ENCODE assay signal across 6 cellular contexts in genomic region chr19:7068599-7068998, GRCh38. TPM values are rescaled to one million over a fixed set of nuclear protein-coding genes. Genes with fewer than 3 reads are reported as not detected.
DNase-seq lines count a peak whose midpoint lies in the region; ATAC-seq and TF ChIP-seq lines count a peak whose summit lies in the region.

No MANE protein-coding gene starts in this region.

- peaks cover 3% of the 10 kb centered on the region for H3K9me3 Mint-ChIP-seq in stimulated activated memory B cell treated with anti-CD40 and anti-IgM and Interleukin-4, amounts not matched to agents 10 μg/mL and 1 μg/mL and 100 μg/mL, for 72 hours

- H3K27ac ChIP-seq in SK-N-SH (ENCODE audit: low read depth in 2 of 2, low read length in 1 of 2) (no peak overlapping the region), duodenal mucosa (ENCODE audit: low read depth, low read length) (no peak overlapping the region)

- TF ChIP-seq CTCF in SK-N-SH (IDR thresholded peaks at IDR 0.05), result no peak

- H3K79me2 ChIP-seq in SK-N-SH (ENCODE audit: insufficient read depth), result peaks cover 18% of the 10 kb centered on the region

- H3K9me3 ChIP-seq in SK-N-SH (no peaks in the 10 kb centered on the region), duodenal mucosa (ENCODE audit: control insufficient read depth in 1 of 2, low read length in 2 of 2) (no peaks in the 10 kb centered on the region)

- CTCF ChIA-PET in SK-N-SH (lab: Yijun Ruan, JAX), result interaction anchor here (2.5 kb wide), 1 partner anchor 33 kb away, joined by 8 read pairs; no protein-coding TSS in a partner anchor

- no peak for TF ChIP-seq RAD21 in SK-N-SH (IDR thresholded peaks at IDR 0.05; ENCODE audit: low read length)

- no peaks in the 10 kb centered on the region for H3K9me2 ChIP-seq in SK-N-SH

- H3K4me1 ChIP-seq in SK-N-SH (ENCODE audit: control insufficient read depth in 1 of 2, insufficient read depth in 2 of 2, low read depth in 1 of 2, low read length in 1 of 2), result peaks cover 3 to 4% of the 10 kb centered on the region in 2 experiments; a peak in 2 of 4 replicates
- peaks cover 7 to 8% of the 10 kb centered on the region in 2 donors for H3K4me1 ChIP-seq in duodenal mucosa (ENCODE audit: control insufficient read depth in 1 of 2, insufficient read depth in 2 of 2, low read length in 2 of 2)

- peak overlapping the region in 1 of 2 experiments; percentile 16; a peak in 1 of 4 replicates for H3K4me3 ChIP-seq in SK-N-SH (ENCODE audit: low read depth in 2 of 2, low read length in 1 of 2)
- peak overlapping the region; percentile 40 to 50 for H3K4me3 ChIP-seq in duodenal mucosa (ENCODE audit: low read depth in 1 of 2, low read length in 2 of 2)

- ATAC-seq in SK-N-SH treated with all-trans-retinoic acid at 6 μM for 48 hours (no peak), GM19328 (IDR thresholded peaks at IDR 0.05; ENCODE audit: unreplicated experiment) (no peak)
- no peak for ATAC-seq in stimulated activated memory B cell treated with anti-CD40 and anti-IgM and Interleukin-4, amounts not matched to agents 10 μg/mL and 1 μg/mL and 100 μg/mL, for 72 hours

- peaks cover 14% of the 10 kb centered on the region for H3K4me1 Mint-ChIP-seq in stimulated activated memory B cell treated with anti-CD40 and anti-IgM and Interleukin-4, amounts not matched to agents 10 μg/mL and 1 μg/mL and 100 μg/mL, for 72 hours

- POLR2A ChIA-PET in SK-N-SH (lab: Yijun Ruan, JAX), result interaction anchor here (0.6 to 1.9 kb wide), 6 partner anchors 10 to 1066 kb away, joined by 3 to 15 read pairs (median 4); partner anchors contain the start of gene GPR108

- H3K36me3 ChIP-seq in SK-N-SH (replicated peaks in 1 of 2; ENCODE audit: control insufficient read depth in 1 of 2, insufficient read depth in 2 of 2, low read length in 1 of 2) (peaks cover 14 to 32% of the 10 kb centered on the region in 2 experiments), duodenal mucosa (ENCODE audit: control insufficient read depth in 1 of 2, insufficient read depth in 2 of 2, low read length in 2 of 2) (peaks cover 10 to 18% of the 10 kb centered on the region in 2 donors)

- no peaks in the 10 kb centered on the region for H4K20me1 ChIP-seq in SK-N-SH (ENCODE audit: insufficient read depth)

- WGBS in SK-N-SH (ENCODE audit: low lambda C conversion rate), result 62% methylated on average over 6 of the region's 6 CpGs

- H3K27me3 ChIP-seq in SK-N-SH (ENCODE audit: insufficient read depth) (peaks cover 4% of the 10 kb centered on the region; the same call in 1 of the 2 replicates), duodenal mucosa (ENCODE audit: control insufficient read depth in 1 of 2, insufficient read depth in 2 of 2, low read length in 2 of 2) (no peaks in the 10 kb centered on the region)

- peaks cover 12% of the 10 kb centered on the region for H3F3A ChIP-seq in SK-N-SH (replicated peaks; ENCODE audit: insufficient read depth)

- H3K9ac ChIP-seq in SK-N-SH (no peak overlapping the region), duodenal mucosa (ENCODE audit: low read depth in 1 of 2, low read length in 2 of 2) (no peak overlapping the region)

- no peak for DNase-seq in SK-N-SH
- DNase-seq in NCI-H1048 (lab: John Stamatoyannopoulos, UW), result no peak

- H3K27me3 Mint-ChIP-seq in stimulated activated memory B cell treated with anti-CD40 and anti-IgM and Interleukin-4, amounts not matched to agents 10 μg/mL and 1 μg/mL and 100 μg/mL, for 72 hours, result no peaks in the 10 kb centered on the region

- peak overlapping the region; percentile 96 for H3K4me3 Mint-ChIP-seq in stimulated activated memory B cell treated with anti-CD40 and anti-IgM and Interleukin-4, amounts not matched to agents 10 μg/mL and 1 μg/mL and 100 μg/mL, for 72 hours

- H3K4me2 ChIP-seq in SK-N-SH, result no peak overlapping the region

- H3K27ac Mint-ChIP-seq in stimulated activated memory B cell treated with anti-CD40 and anti-IgM and Interleukin-4, amounts not matched to agents 10 μg/mL and 1 μg/mL and 100 μg/mL, for 72 hours, result peak overlapping the region; percentile 97

- peaks cover 19% of the 10 kb centered on the region for H3K36me3 Mint-ChIP-seq in stimulated activated memory B cell treated with anti-CD40 and anti-IgM and Interleukin-4, amounts not matched to agents 10 μg/mL and 1 μg/mL and 100 μg/mL, for 72 hours

- TF ChIP-seq EP300 in SK-N-SH (IDR thresholded peaks at IDR 0.05; ENCODE audit: borderline replicate concordance in 1 of 2, low read depth in 1 of 2, low read length in 1 of 2), result no peak

- peak overlapping the region; percentile 67 for H2AFZ ChIP-seq in SK-N-SH (ENCODE audit: low read depth)

TF ChIP-seq in SK-N-SH, 30 proteins besides CTCF, POLR2A, EP300 and RAD21 (continues in another document):
- no peak for TF ChIP-seq POLR2AphosphoS5 (IDR thresholded peaks at IDR 0.05; ENCODE audit: low read depth, low read length)
- no peak for TF ChIP-seq ZBTB33 (IDR thresholded peaks at IDR 0.05; ENCODE audit: borderline replicate concordance, low read depth)
- TF ChIP-seq TCF12 (IDR thresholded peaks at IDR 0.05), result no peak
- TF ChIP-seq NFIC (IDR thresholded peaks at IDR 0.05; ENCODE audit: borderline replicate concordance), result no peak
- TF ChIP-seq TEAD4 (IDR thresholded peaks at IDR 0.05; ENCODE audit: borderline replicate concordance, insufficient read depth), result no peak
- no peak for TF ChIP-seq ELF1 (IDR thresholded peaks at IDR 0.05)

TF ChIP-seq in SK-N-SH treated with all-trans-retinoic acid at 6 μM for 48 hours, 23 proteins besides CTCF, POLR2A, EP300 and RAD21 (continues in another document):
- TF ChIP-seq PPARA (CRISPR knock-in tag; IDR thresholded peaks at IDR 0.05; ENCODE audit: borderline replicate concordance) (no peak), CREB5 (CRISPR knock-in tag; IDR thresholded peaks at IDR 0.05; ENCODE audit: low read depth) (no peak), ZNF565 (CRISPR knock-in tag; conservative IDR thresholded peaks at IDR 0.05; ENCODE audit: low read depth) (no peak), ESRRG (CRISPR knock-in tag; IDR thresholded peaks at IDR 0.05) (no peak), ISL1 (CRISPR knock-in tag; IDR thresholded peaks at IDR 0.05) (no peak), CSRNP3 (CRISPR knock-in tag; IDR thresholded peaks at IDR 0.05) (no peak), ZNF70 (CRISPR knock-in tag; IDR thresholded peaks at IDR 0.05) (no peak), ZFP30 (CRISPR knock-in tag; IDR thresholded peaks at IDR 0.05) (no peak), ARNTL (CRISPR knock-in tag; IDR thresholded peaks at IDR 0.05; ENCODE audit: borderline replicate concordance, low read depth) (no peak), OSR1 (CRISPR knock-in tag; IDR thresholded peaks at IDR 0.05) (no peak), SNAI2 (CRISPR knock-in tag; IDR thresholded peaks at IDR 0.05) (no peak), ZFP3 (CRISPR knock-in tag; IDR thresholded peaks at IDR 0.05) (no peak), ZC3H10 (CRISPR knock-in tag; IDR thresholded peaks at IDR 0.05) (no peak), TOX (CRISPR knock-in tag; IDR thresholded peaks at IDR 0.05; ENCODE audit: borderline replicate concordance) (no peak)

RNA-seq across cellular contexts. Expression of gene ZNF557, which starts 0.9 kb away (rescaled TPM):
- 2.3 and 2.8 TPM in 2 replicates for polyA plus RNA-seq in SK-N-SH (2012; rRNA removed)
- polyA plus RNA-seq in SK-N-SH (2012; cell fraction: cytosol; rRNA removed), result 1.4 and 1.8 TPM in 2 replicates
- 4.1 and 4.4 TPM in 2 replicates for polyA plus RNA-seq in SK-N-SH (2012; cell fraction: nucleus; rRNA removed)

RNA-seq across cellular contexts. Expression of gene MBD3L3, which starts 10.1 kb away (rescaled TPM):
- polyA plus RNA-seq in SK-N-SH (2012; rRNA removed), result 0.07 TPM in 1 of 2 replicates, not detected in the other
- not detected in 2 replicates for polyA plus RNA-seq in SK-N-SH (2012; cell fraction: cytosol; rRNA removed)
- polyA plus RNA-seq in SK-N-SH (2012; cell fraction: nucleus; rRNA removed), result not detected in 2 replicates

RNA-seq across cellular contexts. Expression of gene MBD3L2, which starts 19.5 kb away (rescaled TPM):
- 0.10 and 0.12 TPM in 2 replicates for polyA plus RNA-seq in SK-N-SH (2012; rRNA removed)
- not detected in 2 replicates for polyA plus RNA-seq in SK-N-SH (2012; cell fraction: cytosol; rRNA removed)
- polyA plus RNA-seq in SK-N-SH (2012; cell fraction: nucleus; rRNA removed), result 0.15 and 0.16 TPM in 2 replicates

RNA-seq across cellular contexts. Expression of gene MBD3L4, which starts 28.6 kb away (rescaled TPM):
- polyA plus RNA-seq in SK-N-SH (2012; rRNA removed), result not detected in 2 replicates
- not detected in 2 replicates for polyA plus RNA-seq in SK-N-SH (2012; cell fraction: cytosol; rRNA removed)
- not detected in 2 replicates for polyA plus RNA-seq in SK-N-SH (2012; cell fraction: nucleus; rRNA removed)

RNA-seq across cellular contexts. Expression of gene MBD3L5, which starts 38.2 kb away (rescaled TPM):
- polyA plus RNA-seq in SK-N-SH (2012; rRNA removed), result not detected in 2 replicates
- not detected in 2 replicates for polyA plus RNA-seq in SK-N-SH (2012; cell fraction: cytosol; rRNA removed)
- polyA plus RNA-seq in SK-N-SH (2012; cell fraction: nucleus; rRNA removed), result not detected in 2 replicates
